9 cellular contexts compared by ENCODE assay signal in the genomic region with DNA sequence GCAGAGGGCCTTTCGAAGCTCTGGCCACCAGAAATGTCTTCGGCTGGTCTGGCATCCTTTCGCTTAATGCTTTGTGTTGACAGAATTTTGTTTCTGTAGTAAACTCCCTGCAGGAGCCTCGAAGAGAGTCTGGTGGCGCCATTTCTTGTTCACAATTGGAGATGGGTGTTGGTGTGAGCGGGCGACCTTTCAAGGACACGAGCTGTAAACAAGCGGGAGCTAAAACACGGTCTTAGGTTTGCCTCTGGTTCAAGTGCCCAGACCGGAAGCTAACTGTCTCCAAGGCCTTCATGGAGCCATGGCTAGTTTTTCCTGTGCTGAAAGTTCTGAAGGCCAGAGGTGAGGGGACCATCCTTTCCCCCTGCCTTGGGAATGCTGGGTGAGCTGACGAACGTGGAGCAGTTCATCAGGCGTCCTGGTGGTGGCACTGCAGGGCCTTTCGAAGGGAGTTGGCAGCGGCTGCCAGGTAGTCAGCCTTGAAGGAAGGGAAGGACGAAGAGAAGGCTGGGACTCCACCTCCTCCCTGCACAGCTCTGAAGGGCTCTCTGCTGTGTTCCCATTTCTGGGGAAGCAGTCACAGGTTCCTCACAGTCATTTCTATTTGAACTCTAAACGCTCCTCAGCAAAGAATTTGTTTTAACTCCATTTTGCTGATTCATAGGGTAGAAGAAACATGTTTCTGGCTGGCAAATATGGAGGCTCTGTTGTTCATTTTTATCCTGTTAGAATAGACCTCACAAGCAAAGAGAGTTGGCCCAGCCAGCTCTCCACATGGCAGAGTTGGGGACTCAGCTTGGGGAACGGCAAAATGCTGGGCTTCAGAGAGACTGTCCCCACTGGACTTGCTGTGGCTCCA. TPM values are rescaled to one million over a fixed set of nuclear protein-coding genes. Genes with fewer than 3 reads are reported as not detected.
DNase-seq lines count a peak whose midpoint lies in the region; ATAC-seq and TF ChIP-seq lines count a peak whose summit lies in the region.
"Had no signal": no experiment of that assay in that cellular context is flagged by ENCODE, and none has a peak within 500 bp of the region (broad histone marks: within the 10 kb centered on the region; RNA-seq: fewer than 3 reads in every experiment).

No MANE protein-coding gene starts in this region.

- no peak overlapping the region for H3K4me3 ChIP-seq in MG63
- H3K4me3 ChIP-seq in SK-N-SH (ENCODE audit: low read depth in 2 of 2, low read length in 1 of 2), result no peak overlapping the region; a peak in 1 of 4 replicates

- H3K4me3 Mint-ChIP-seq in activated naive CD8-positive, alpha-beta T cell, result no peak overlapping the region
- H3K4me3 Mint-ChIP-seq: dendritic cell treated with granulocyte-macrophage colony-stimulating factor and Interleukin-4, amounts not matched to agents 40 ng/mL and 50 ng/mL, for 4 days had no signal

- no peaks in the 10 kb centered on the region for H3K79me2 ChIP-seq in SK-N-SH (ENCODE audit: insufficient read depth)

- POLR2A ChIA-PET in SK-N-SH (lab: Yijun Ruan, JAX), result interaction anchor here (0.5 to 0.7 kb wide), 2 partner anchors 447 to 449 kb away, joined by 4 to 5 read pairs; no protein-coding TSS in a partner anchor

- H3K27ac Mint-ChIP-seq in activated naive CD8-positive, alpha-beta T cell, result peak overlapping the region; percentile 28
- H3K27ac Mint-ChIP-seq: dendritic cell treated with granulocyte-macrophage colony-stimulating factor and Interleukin-4, amounts not matched to agents 40 ng/mL and 50 ng/mL, for 4 days had no signal

- H3K9me2 ChIP-seq in SK-N-SH, result no peaks in the 10 kb centered on the region

- TF ChIP-seq EP300 in SK-N-SH (IDR thresholded peaks at IDR 0.05; ENCODE audit: borderline replicate concordance in 1 of 2, low read depth in 1 of 2, low read length in 1 of 2), result no peak

- TF ChIP-seq RAD21 in SK-N-SH (IDR thresholded peaks at IDR 0.05; ENCODE audit: low read length), result peak; percentile 94

- ATAC-seq in GM21723 (IDR thresholded peaks at IDR 0.05; ENCODE audit: unreplicated experiment), result peak; percentile 85

- peak; percentile 80 for TF ChIP-seq CTCF in SK-N-SH (IDR thresholded peaks at IDR 0.05)

- no peaks in the 10 kb centered on the region for H3K9me3 Mint-ChIP-seq in activated naive CD8-positive, alpha-beta T cell (ENCODE audit: low read depth)
- H3K9me3 Mint-ChIP-seq: dendritic cell treated with granulocyte-macrophage colony-stimulating factor and Interleukin-4, amounts not matched to agents 40 ng/mL and 50 ng/mL, for 4 days had no signal

- peaks cover 77% of the 10 kb centered on the region for H3K36me3 ChIP-seq in MG63
- H3K36me3 ChIP-seq in SK-N-SH (replicated peaks in 1 of 2; ENCODE audit: control insufficient read depth in 1 of 2, insufficient read depth in 2 of 2, low read length in 1 of 2), result peaks cover 32 to 59% of the 10 kb centered on the region in 2 experiments

- H3K4me1 ChIP-seq in SK-N-SH (ENCODE audit: control insufficient read depth in 1 of 2, insufficient read depth in 2 of 2, low read depth in 1 of 2, low read length in 1 of 2), result peaks cover 0 to 28% of the 10 kb centered on the region in 2 experiments; a peak in 2 of 4 replicates

- no peaks in the 10 kb centered on the region for H3F3A ChIP-seq in SK-N-SH (replicated peaks; ENCODE audit: insufficient read depth)

- H3K27me3 ChIP-seq in MG63 (no peaks in the 10 kb centered on the region), SK-N-SH (ENCODE audit: insufficient read depth) (no peaks in the 10 kb centered on the region)

- H3K27ac ChIP-seq in SK-N-SH (ENCODE audit: low read depth in 2 of 2, low read length in 1 of 2), result 0 out of 4 replicates have a peak overlapping the region, but pooled peaks of 1 of the 2 experiments have one; percentile 4

- H3K9me3 ChIP-seq in MG63 (no peaks in the 10 kb centered on the region), SK-N-SH (no peaks in the 10 kb centered on the region)

- 71% methylated on average over 15 of the region's 19 CpGs for WGBS in SK-N-SH (ENCODE audit: low lambda C conversion rate)

- H3K9ac ChIP-seq in SK-N-SH, result no peak overlapping the region

- H4K20me1 ChIP-seq in SK-N-SH (ENCODE audit: insufficient read depth), result no peaks in the 10 kb centered on the region

- no peaks in the 10 kb centered on the region for H3K27me3 Mint-ChIP-seq in activated naive CD8-positive, alpha-beta T cell
- H3K27me3 Mint-ChIP-seq: dendritic cell treated with granulocyte-macrophage colony-stimulating factor and Interleukin-4, amounts not matched to agents 40 ng/mL and 50 ng/mL, for 4 days had no signal

- H3K36me3 Mint-ChIP-seq in activated naive CD8-positive, alpha-beta T cell, result peaks cover 5% of the 10 kb centered on the region

- peaks cover 6% of the 10 kb centered on the region for H3K4me1 Mint-ChIP-seq in activated naive CD8-positive, alpha-beta T cell (ENCODE audit: low read depth)

- no peak overlapping the region for H2AFZ ChIP-seq in SK-N-SH (ENCODE audit: low read depth)

- CTCF ChIA-PET in SK-N-SH (lab: Yijun Ruan, JAX), result interaction anchor here (0.6 to 2.2 kb wide), 54 partner anchors 10 to 653 kb away, joined by 3 to 21 read pairs (median 4); no protein-coding TSS in a partner anchor

- DNase-seq in D341Med (ENCODE audit: low spot score) (peak; percentile 93), MG63 (peak; percentile 60), SK-N-SH (peak; percentile 83), cardiac septum (ENCODE audit: low spot score) (peak; percentile 91), pulmonary artery endothelial cell (ENCODE audit: low read depth, low spot score) (peak; percentile 33), NCI-H524 treated with DMSO at 0.1 percent for 48 hours (lab: John Stamatoyannopoulos, UW) (no peak)

- intact Hi-C loops in cardiac septum (cut with DNase I), result loop anchor here (1.0 to 10.0 kb wide), 3 partner anchors 404 to 649 kb away; partner anchors contain the start of gene GALNT2

- no peak overlapping the region for H3K4me2 ChIP-seq in SK-N-SH

TF ChIP-seq in SK-N-SH, 30 proteins besides CTCF, POLR2A, EP300 and RAD21:
- no peak for TF ChIP-seq MXI1 (IDR thresholded peaks at IDR 0.05; ENCODE audit: low read depth, low read length)
- TF ChIP-seq SMC3 (IDR thresholded peaks at IDR 0.05; ENCODE audit: low read depth, low read length), result peak; percentile 87
- TF ChIP-seq NFIC (IDR thresholded peaks at IDR 0.05; ENCODE audit: borderline replicate concordance), result peak; percentile 46
TF ChIP-seq in SK-N-SH: peak in this region for 2.

RNA-seq across cellular contexts. Expression of gene URB2, which starts 35.2 kb away (rescaled TPM):
- 19.8 and 21.3 TPM in 2 replicates for total RNA-seq in MG63 (2014; rRNA removed; shearing (Covaris generic); ENCODE audit: low replicate concordance)
- 8.2 and 11.3 TPM in 2 replicates for polyA plus RNA-seq in SK-N-SH (2012; rRNA removed)
- polyA plus RNA-seq in SK-N-SH (2012; cell fraction: cytosol; rRNA removed), result 5.7 and 8.1 TPM in 2 replicates
- 10.6 and 16.1 TPM in 2 replicates for polyA plus RNA-seq in SK-N-SH (2012; cell fraction: nucleus; rRNA removed)
- total RNA-seq in cardiac septum, result 5.5 TPM
- 16.6 and 21.8 TPM in 2 replicates for total RNA-seq in pulmonary artery endothelial cell

RNA-seq across cellular contexts. Expression of gene TAF5L, which starts 35.3 kb away (rescaled TPM):
- total RNA-seq in MG63 (2014; rRNA removed; shearing (Covaris generic); ENCODE audit: low replicate concordance), result 26.9 TPM in 2 replicates
- polyA plus RNA-seq in SK-N-SH (2012; rRNA removed), result 17.1 and 19.1 TPM in 2 replicates
- 14.2 and 17.9 TPM in 2 replicates for polyA plus RNA-seq in SK-N-SH (2012; cell fraction: cytosol; rRNA removed)
- 21.3 and 25.7 TPM in 2 replicates for polyA plus RNA-seq in SK-N-SH (2012; cell fraction: nucleus; rRNA removed)
- total RNA-seq in cardiac septum (12.5 TPM), pulmonary artery endothelial cell (26.4 and 26.5 TPM in 2 replicates)
